Comparison of ENCODE assay signal across 1 cellular context in genomic region chr3:108124337-108125150, GRCh38.
TF ChIP-seq lines count a peak whose summit lies in the region.

No MANE protein-coding gene starts in this region.

TF ChIP-seq in GM12878, 131 proteins besides CTCF, POLR2A, EP300 and RAD21 (continued from another document and continues in another):
- TF ChIP-seq PRDM15 (CRISPR knock-in tag; IDR thresholded peaks at IDR 0.05) (no peak), KDM1A (IDR thresholded peaks at IDR 0.05; ENCODE audit: borderline replicate concordance) (no peak), RCOR1 (conservative IDR thresholded peaks at IDR 0.05; ENCODE audit: low read depth, low read length) (peak; percentile 40; the same call in 1 of the 2 replicates), ASH2L (IDR thresholded peaks at IDR 0.05; ENCODE audit: borderline replicate concordance, low read depth) (no peak; the same call in 1 of the 2 replicates), IRF5 (IDR thresholded peaks at IDR 0.05; ENCODE audit: borderline replicate concordance) (no peak), POLR2AphosphoS2 (IDR thresholded peaks at IDR 0.05; ENCODE audit: low read depth, low read length) (peak; percentile 40; the same call in 1 of the 2 replicates), HDAC2 (IDR thresholded peaks at IDR 0.05) (0 out of 2 replicates have a peak, but pooled peaks have one; percentile 52), PAX5 (IDR thresholded peaks at IDR 0.05; ENCODE audit: borderline replicate concordance, low read depth, low read length) (peak; percentile 95), ZNF687 (IDR thresholded peaks at IDR 0.05) (peak; percentile 73), ZNF384 (IDR thresholded peaks at IDR 0.05; ENCODE audit: borderline replicate concordance, low read depth, low read length) (no peak), RB1 (IDR thresholded peaks at IDR 0.05; ENCODE audit: borderline replicate concordance) (peak; percentile 46; the same call in 1 of the 2 replicates), ETV6 (conservative IDR thresholded peaks at IDR 0.05 in 1 of 2, IDR thresholded peaks at IDR 0.05 in 1 of 2; ENCODE audit: borderline replicate concordance in 1 of 2, low read depth in 1 of 2) (peak in 1 of 2 experiments; percentile 79; a peak in 2 of 4 replicates), POLR2AphosphoS5 (IDR thresholded peaks at IDR 0.05; ENCODE audit: low read length) (peak; percentile 96), SREBF2 (IDR thresholded peaks at IDR 0.05; ENCODE audit: low read length) (no peak), GABPA (IDR thresholded peaks at IDR 0.05; ENCODE audit: low read depth) (peak; percentile 48; the same call in 1 of the 2 replicates), STAT3 (IDR thresholded peaks at IDR 0.05; ENCODE audit: low read depth, low read length) (0 out of 2 replicates have a peak, but pooled peaks have one; percentile 64), NBN (IDR thresholded peaks at IDR 0.05) (peak; percentile 86), IKZF2 (IDR thresholded peaks at IDR 0.05) (peak; percentile 80 to 82), ZNF207 (IDR thresholded peaks at IDR 0.05; ENCODE audit: borderline replicate concordance) (peak; percentile 59; the same call in 1 of the 2 replicates), ZBTB4 (CRISPR knock-in tag; IDR thresholded peaks at IDR 0.05) (no peak), EED (IDR thresholded peaks at IDR 0.05; ENCODE audit: low read depth) (peak; percentile 62; the same call in 1 of the 2 replicates), RBBP5 (conservative IDR thresholded peaks at IDR 0.05) (no peak), PAX8 (IDR thresholded peaks at IDR 0.05) (peak; percentile 37; the same call in 1 of the 2 replicates), NR2F1 (conservative IDR thresholded peaks at IDR 0.05) (peak; percentile 89), ZNF217 (IDR thresholded peaks at IDR 0.05) (peak; percentile 99), HCFC1 (IDR thresholded peaks at IDR 0.05; ENCODE audit: low read length) (no peak), LARP7 (IDR thresholded peaks at IDR 0.05) (0 out of 2 replicates have a peak, but pooled peaks have one; percentile 55), MTA2 (IDR thresholded peaks at IDR 0.05; ENCODE audit: low read depth) (peak; percentile 67), SMAD1 (IDR thresholded peaks at IDR 0.05; ENCODE audit: low read depth, partially characterized antibody) (peak; percentile 21), DPF2 (IDR thresholded peaks at IDR 0.05) (peak; percentile 74), TBL1XR1 (IDR thresholded peaks at IDR 0.05; ENCODE audit: low read depth, low read length) (peak; percentile 36), CEBPB (IDR thresholded peaks at IDR 0.05; ENCODE audit: borderline replicate concordance in 1 of 2, low read depth in 2 of 2, low read length in 2 of 2) (0 out of 4 replicates have a peak, but pooled peaks of 1 of the 2 experiments have one; percentile 83), NR2C1 (IDR thresholded peaks at IDR 0.05) (no peak)
- TF ChIP-seq, protein P1, sequence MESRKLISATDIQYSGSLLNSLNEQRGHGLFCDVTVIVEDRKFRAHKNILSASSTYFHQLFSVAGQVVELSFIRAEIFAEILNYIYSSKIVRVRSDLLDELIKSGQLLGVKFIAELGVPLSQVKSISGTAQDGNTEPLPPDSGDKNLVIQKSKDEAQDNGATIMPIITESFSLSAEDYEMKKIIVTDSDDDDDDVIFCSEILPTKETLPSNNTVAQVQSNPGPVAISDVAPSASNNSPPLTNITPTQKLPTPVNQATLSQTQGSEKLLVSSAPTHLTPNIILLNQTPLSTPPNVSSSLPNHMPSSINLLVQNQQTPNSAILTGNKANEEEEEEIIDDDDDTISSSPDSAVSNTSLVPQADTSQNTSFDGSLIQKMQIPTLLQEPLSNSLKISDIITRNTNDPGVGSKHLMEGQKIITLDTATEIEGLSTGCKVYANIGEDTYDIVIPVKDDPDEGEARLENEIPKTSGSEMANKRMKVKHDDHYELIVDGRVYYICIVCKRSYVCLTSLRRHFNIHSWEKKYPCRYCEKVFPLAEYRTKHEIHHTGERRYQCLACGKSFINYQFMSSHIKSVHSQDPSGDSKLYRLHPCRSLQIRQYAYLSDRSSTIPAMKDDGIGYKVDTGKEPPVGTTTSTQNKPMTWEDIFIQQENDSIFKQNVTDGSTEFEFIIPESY (IDR thresholded peaks at IDR 0.05) = no peak
- TF ChIP-seq, protein P2, sequence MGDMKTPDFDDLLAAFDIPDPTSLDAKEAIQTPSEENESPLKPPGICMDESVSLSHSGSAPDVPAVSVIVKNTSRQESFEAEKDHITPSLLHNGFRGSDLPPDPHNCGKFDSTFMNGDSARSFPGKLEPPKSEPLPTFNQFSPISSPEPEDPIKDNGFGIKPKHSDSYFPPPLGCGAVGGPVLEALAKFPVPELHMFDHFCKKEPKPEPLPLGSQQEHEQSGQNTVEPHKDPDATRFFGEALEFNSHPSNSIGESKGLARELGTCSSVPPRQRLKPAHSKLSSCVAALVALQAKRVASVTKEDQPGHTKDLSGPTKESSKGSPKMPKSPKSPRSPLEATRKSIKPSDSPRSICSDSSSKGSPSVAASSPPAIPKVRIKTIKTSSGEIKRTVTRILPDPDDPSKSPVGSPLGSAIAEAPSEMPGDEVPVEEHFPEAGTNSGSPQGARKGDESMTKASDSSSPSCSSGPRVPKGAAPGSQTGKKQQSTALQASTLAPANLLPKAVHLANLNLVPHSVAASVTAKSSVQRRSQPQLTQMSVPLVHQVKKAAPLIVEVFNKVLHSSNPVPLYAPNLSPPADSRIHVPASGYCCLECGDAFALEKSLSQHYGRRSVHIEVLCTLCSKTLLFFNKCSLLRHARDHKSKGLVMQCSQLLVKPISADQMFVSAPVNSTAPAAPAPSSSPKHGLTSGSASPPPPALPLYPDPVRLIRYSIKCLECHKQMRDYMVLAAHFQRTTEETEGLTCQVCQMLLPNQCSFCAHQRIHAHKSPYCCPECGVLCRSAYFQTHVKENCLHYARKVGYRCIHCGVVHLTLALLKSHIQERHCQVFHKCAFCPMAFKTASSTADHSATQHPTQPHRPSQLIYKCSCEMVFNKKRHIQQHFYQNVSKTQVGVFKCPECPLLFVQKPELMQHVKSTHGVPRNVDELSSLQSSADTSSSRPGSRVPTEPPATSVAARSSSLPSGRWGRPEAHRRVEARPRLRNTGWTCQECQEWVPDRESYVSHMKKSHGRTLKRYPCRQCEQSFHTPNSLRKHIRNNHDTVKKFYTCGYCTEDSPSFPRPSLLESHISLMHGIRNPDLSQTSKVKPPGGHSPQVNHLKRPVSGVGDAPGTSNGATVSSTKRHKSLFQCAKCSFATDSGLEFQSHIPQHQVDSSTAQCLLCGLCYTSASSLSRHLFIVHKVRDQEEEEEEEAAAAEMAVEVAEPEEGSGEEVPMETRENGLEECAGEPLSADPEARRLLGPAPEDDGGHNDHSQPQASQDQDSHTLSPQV (IDR thresholded peaks at IDR 0.05) = no peak
- TF ChIP-seq, protein P3, sequence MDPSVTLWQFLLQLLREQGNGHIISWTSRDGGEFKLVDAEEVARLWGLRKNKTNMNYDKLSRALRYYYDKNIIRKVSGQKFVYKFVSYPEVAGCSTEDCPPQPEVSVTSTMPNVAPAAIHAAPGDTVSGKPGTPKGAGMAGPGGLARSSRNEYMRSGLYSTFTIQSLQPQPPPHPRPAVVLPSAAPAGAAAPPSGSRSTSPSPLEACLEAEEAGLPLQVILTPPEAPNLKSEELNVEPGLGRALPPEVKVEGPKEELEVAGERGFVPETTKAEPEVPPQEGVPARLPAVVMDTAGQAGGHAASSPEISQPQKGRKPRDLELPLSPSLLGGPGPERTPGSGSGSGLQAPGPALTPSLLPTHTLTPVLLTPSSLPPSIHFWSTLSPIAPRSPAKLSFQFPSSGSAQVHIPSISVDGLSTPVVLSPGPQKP (IDR thresholded peaks at IDR 0.05; ENCODE audit: low read depth, low read length) = no peak
- TF ChIP-seq, protein P4, sequence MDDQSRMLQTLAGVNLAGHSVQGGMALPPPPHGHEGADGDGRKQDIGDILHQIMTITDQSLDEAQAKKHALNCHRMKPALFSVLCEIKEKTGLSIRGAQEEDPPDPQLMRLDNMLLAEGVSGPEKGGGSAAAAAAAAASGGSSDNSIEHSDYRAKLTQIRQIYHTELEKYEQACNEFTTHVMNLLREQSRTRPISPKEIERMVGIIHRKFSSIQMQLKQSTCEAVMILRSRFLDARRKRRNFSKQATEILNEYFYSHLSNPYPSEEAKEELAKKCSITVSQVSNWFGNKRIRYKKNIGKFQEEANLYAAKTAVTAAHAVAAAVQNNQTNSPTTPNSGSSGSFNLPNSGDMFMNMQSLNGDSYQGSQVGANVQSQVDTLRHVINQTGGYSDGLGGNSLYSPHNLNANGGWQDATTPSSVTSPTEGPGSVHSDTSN (IDR thresholded peaks at IDR 0.05; ENCODE audit: insufficient replicate concordance, low read depth, low read length) = peak; percentile 64
- TF ChIP-seq, protein P5, sequence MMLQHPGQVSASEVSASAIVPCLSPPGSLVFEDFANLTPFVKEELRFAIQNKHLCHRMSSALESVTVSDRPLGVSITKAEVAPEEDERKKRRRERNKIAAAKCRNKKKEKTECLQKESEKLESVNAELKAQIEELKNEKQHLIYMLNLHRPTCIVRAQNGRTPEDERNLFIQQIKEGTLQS (IDR thresholded peaks at IDR 0.05; ENCODE audit: borderline replicate concordance, extremely low read depth, low read depth, low read length) = no peak
